Comparison of ENCODE assay signal across 28 cellular contexts in the genomic region with DNA sequence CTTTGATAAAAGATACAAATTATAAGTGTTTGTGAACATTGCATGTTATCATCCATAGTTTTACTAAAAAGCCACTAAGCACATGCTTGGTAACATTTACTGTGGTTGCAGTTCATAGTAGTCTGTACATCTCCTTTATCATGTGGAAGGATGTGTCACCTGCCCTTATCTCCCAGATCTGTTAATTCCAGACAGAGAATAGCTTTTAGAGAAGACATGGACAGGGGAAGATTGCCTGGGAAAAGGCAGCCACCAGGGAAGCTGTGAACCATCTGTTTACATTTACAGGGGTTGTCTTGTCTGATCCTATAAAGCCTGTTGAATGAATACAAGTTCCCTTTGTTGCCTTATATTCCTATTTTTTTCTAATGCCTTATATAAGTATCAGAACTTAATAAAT.
"Had no signal": no experiment of that assay in that cellular context is flagged by ENCODE, and none has a peak within 500 bp of the region (broad histone marks: within the 10 kb centered on the region; RNA-seq: fewer than 3 reads in every experiment).

No MANE protein-coding gene starts in this region.

- H3K9me3 ChIP-seq: lower lobe of right lung, mucosa of descending colon, pancreas, prostate gland, testis, thyroid gland, transverse colon, upper lobe of left lung, vagina had no signal

- H3K27me3 ChIP-seq: left lung, pancreas, stomach, testis, thyroid gland, transverse colon, upper lobe of left lung, vagina had no signal

- DNase-seq: hippocampal formation; kidney; left colon; left lung; lower lobe of right lung; midbrain; mucosa of descending colon; naive thymus-derived CD4-positive, alpha-beta T cell; pancreas; posterior cingulate gyrus; retina; right cardiac atrium; stimulated activated CD4-positive, alpha-beta T cell treated with anti-CD3 and anti-CD28 coated beads, Interleukin-12 subunit alpha, Interleukin-12 subunit beta, amount 100 ng/mL, for 4 hours; stimulated activated CD4-positive, alpha-beta T cell treated with anti-CD3 and anti-CD28 coated beads, Interleukin-15, amount 100 ng/mL, for 24 hours; stimulated activated CD4-positive, alpha-beta T cell treated with anti-CD3 and anti-CD28 coated beads, Interleukin-2, amount 100 ng/mL, for 24 hours; stimulated activated CD4-positive, alpha-beta T cell treated with anti-CD3 and anti-CD28 coated beads, Interleukin-4, amount 100 ng/mL, for 1 hour; stimulated activated naive B cell treated with anti-CD40 and anti-IgM and Interleukin-4, amounts not matched to agents 10 μg/mL and 1 μg/mL and 100 μg/mL, for 72 hours; stimulated activated naive CD8-positive, alpha-beta T cell treated with anti-CD3 and anti-CD28 coated beads, Interleukin-15, Interleukin-2, amounts not matched to agents 100 U/mL and 50 U/mL, for 24 hours; stomach; testis; thyroid gland; transverse colon; upper lobe of left lung had no signal

- ATAC-seq: left colon; left lung; lower lobe of right lung; mucosa of descending colon; naive thymus-derived CD4-positive, alpha-beta T cell; natural killer cell treated with Interleukin-12 subunit alpha and Interleukin-12 subunit beta and Interleukin-15 and Interleukin-18, amount 100 ng/mL, for 72 hours; pancreas; right cardiac atrium; sciatic nerve; stimulated activated naive B cell treated with anti-CD40 and anti-IgM and Interleukin-4, amounts not matched to agents 10 μg/mL and 1 μg/mL and 100 μg/mL, for 72 hours; stimulated activated naive CD8-positive, alpha-beta T cell treated with anti-CD3 and anti-CD28 coated beads, Interleukin-15, Interleukin-2, amounts not matched to agents 100 U/mL and 50 U/mL, for 24 hours had no signal

- H3K27ac ChIP-seq: left lung, lower lobe of right lung, pancreas, prostate gland, skin epidermis, stomach, testis, thyroid gland, transverse colon, upper lobe of left lung, vagina had no signal

- H3K4me3 ChIP-seq: left lung, lower lobe of right lung, mucosa of descending colon, pancreas, prostate gland, skin epidermis, stomach, testis, thyroid gland, transverse colon, upper lobe of left lung, vagina had no signal

- H3K4me1 ChIP-seq: left lung, lower lobe of right lung, pancreas, prostate gland, stomach, testis, thyroid gland, transverse colon, upper lobe of left lung, vagina had no signal

- H3K36me3 ChIP-seq: left lung, lower lobe of right lung, pancreas, prostate gland, stomach, thyroid gland, transverse colon, upper lobe of left lung, vagina had no signal
